ENCODE assay signal across 1 cellular context in the genomic region with DNA sequence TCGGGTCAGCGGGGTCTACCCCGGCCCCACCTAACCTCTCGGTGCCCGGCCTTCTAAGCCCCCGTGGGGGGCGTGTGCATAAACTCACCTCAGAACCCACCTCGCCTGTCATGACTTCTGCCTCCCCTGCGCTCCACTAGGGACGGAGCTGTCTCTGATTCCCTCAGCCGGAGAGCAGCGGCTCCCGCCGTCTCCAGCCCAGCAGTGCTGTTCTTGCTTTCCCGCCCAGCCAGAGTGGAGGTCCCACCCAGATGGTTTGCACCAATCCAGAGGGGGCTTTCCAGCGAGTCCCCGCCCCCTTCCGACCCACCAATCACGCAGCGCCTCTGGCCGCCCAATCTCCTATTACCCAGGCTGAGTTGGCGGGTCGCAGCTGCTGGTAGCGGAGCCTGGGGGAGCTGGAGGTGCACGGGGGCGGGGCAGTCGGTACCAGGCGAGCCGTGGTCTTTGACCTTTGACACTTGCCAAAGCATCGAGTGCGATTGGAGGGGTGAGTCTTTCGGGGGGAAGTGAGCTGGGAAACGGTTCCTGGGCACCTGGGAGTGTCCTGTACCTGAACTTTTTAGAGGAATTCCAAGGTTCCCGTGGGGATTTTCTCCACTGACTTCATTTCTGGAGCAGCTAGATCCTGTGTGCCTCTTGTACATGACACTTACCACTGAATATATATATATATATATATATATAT.
TF ChIP-seq lines count a peak whose summit lies in the region.

A gene (minus strand): TSS at position 220 of the 688 bp plus-strand sequence. CDS start 108 bp downstream, at position 112.

TF ChIP-seq in HepG2, 621 proteins besides CTCF, POLR2A, EP300 and RAD21 (continued from another document and continues in another):
- TF ChIP-seq ZNF557 (CRISPR knock-in tag; IDR thresholded peaks at IDR 0.05) (no peak), ARNT (IDR thresholded peaks at IDR 0.05) (no peak), ZNF335 (CRISPR knock-in tag; IDR thresholded peaks at IDR 0.05) (no peak), ZNF761 (CRISPR knock-in tag; conservative IDR thresholded peaks at IDR 0.05) (0 out of 2 replicates have a peak, but pooled peaks have one; percentile 19), ZFP62 (CRISPR knock-in tag; IDR thresholded peaks at IDR 0.05) (no peak), PAWR (CRISPR knock-in tag; IDR thresholded peaks at IDR 0.05; ENCODE audit: borderline replicate concordance) (no peak), PHF21A (CRISPR knock-in tag; IDR thresholded peaks at IDR 0.05) (peak; percentile 89), ZBTB20 (CRISPR knock-in tag; IDR thresholded peaks at IDR 0.05; ENCODE audit: borderline replicate concordance, low read depth) (no peak), ZNF343 (CRISPR knock-in tag; IDR thresholded peaks at IDR 0.05) (0 out of 2 replicates have a peak, but pooled peaks have one; percentile 27), HOXA5 (CRISPR knock-in tag; IDR thresholded peaks at IDR 0.05) (no peak), HOXD1 (CRISPR knock-in tag; IDR thresholded peaks at IDR 0.05) (no peak), ZFX (CRISPR knock-in tag; IDR thresholded peaks at IDR 0.05; ENCODE audit: low read depth) (no peak), SMARCC2 (IDR thresholded peaks at IDR 0.05) (no peak), NFRKB (IDR thresholded peaks at IDR 0.05) (no peak), RELA (CRISPR knock-in tag; IDR thresholded peaks at IDR 0.05) (no peak), RBFOX2 (IDR thresholded peaks at IDR 0.05; ENCODE audit: low read depth, low read length) (no peak), KDM6A (CRISPR knock-in tag; IDR thresholded peaks at IDR 0.05; ENCODE audit: low read depth) (no peak), MED8 (CRISPR knock-in tag; IDR thresholded peaks at IDR 0.05; ENCODE audit: insufficient replicate concordance) (no peak), ZNF44 (CRISPR knock-in tag; IDR thresholded peaks at IDR 0.05) (no peak), SMC3 (IDR thresholded peaks at IDR 0.05; ENCODE audit: low read length) (no peak), ZNF326 (CRISPR knock-in tag; IDR thresholded peaks at IDR 0.05; ENCODE audit: borderline replicate concordance) (no peak), CHCHD3 (CRISPR knock-in tag; IDR thresholded peaks at IDR 0.05) (no peak), ZNF468 (CRISPR knock-in tag; IDR thresholded peaks at IDR 0.05) (no peak), LCORL (IDR thresholded peaks at IDR 0.05) (no peak), LCORL (CRISPR knock-in tag; IDR thresholded peaks at IDR 0.05) (peak; percentile 10; the same call in 1 of the 2 replicates), NFYC (CRISPR knock-in tag; IDR thresholded peaks at IDR 0.05) (peak; percentile 89), MBD4 (IDR thresholded peaks at IDR 0.05; ENCODE audit: borderline replicate concordance, low read length) (no peak)
- TF ChIP-seq, protein P1, sequence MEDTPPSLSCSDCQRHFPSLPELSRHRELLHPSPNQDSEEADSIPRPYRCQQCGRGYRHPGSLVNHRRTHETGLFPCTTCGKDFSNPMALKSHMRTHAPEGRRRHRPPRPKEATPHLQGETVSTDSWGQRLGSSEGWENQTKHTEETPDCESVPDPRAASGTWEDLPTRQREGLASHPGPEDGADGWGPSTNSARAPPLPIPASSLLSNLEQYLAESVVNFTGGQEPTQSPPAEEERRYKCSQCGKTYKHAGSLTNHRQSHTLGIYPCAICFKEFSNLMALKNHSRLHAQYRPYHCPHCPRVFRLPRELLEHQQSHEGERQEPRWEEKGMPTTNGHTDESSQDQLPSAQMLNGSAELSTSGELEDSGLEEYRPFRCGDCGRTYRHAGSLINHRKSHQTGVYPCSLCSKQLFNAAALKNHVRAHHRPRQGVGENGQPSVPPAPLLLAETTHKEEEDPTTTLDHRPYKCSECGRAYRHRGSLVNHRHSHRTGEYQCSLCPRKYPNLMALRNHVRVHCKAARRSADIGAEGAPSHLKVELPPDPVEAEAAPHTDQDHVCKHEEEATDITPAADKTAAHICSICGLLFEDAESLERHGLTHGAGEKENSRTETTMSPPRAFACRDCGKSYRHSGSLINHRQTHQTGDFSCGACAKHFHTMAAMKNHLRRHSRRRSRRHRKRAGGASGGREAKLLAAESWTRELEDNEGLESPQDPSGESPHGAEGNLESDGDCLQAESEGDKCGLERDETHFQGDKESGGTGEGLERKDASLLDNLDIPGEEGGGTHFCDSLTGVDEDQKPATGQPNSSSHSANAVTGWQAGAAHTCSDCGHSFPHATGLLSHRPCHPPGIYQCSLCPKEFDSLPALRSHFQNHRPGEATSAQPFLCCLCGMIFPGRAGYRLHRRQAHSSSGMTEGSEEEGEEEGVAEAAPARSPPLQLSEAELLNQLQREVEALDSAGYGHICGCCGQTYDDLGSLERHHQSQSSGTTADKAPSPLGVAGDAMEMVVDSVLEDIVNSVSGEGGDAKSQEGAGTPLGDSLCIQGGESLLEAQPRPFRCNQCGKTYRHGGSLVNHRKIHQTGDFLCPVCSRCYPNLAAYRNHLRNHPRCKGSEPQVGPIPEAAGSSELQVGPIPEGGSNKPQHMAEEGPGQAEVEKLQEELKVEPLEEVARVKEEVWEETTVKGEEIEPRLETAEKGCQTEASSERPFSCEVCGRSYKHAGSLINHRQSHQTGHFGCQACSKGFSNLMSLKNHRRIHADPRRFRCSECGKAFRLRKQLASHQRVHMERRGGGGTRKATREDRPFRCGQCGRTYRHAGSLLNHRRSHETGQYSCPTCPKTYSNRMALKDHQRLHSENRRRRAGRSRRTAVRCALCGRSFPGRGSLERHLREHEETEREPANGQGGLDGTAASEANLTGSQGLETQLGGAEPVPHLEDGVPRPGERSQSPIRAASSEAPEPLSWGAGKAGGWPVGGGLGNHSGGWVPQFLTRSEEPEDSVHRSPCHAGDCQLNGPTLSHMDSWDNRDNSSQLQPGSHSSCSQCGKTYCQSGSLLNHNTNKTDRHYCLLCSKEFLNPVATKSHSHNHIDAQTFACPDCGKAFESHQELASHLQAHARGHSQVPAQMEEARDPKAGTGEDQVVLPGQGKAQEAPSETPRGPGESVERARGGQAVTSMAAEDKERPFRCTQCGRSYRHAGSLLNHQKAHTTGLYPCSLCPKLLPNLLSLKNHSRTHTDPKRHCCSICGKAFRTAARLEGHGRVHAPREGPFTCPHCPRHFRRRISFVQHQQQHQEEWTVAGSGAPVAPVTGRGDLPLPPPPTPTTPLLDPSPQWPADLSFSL (CRISPR knock-in tag; IDR thresholded peaks at IDR 0.05): no peak
- TF ChIP-seq, protein P2, sequence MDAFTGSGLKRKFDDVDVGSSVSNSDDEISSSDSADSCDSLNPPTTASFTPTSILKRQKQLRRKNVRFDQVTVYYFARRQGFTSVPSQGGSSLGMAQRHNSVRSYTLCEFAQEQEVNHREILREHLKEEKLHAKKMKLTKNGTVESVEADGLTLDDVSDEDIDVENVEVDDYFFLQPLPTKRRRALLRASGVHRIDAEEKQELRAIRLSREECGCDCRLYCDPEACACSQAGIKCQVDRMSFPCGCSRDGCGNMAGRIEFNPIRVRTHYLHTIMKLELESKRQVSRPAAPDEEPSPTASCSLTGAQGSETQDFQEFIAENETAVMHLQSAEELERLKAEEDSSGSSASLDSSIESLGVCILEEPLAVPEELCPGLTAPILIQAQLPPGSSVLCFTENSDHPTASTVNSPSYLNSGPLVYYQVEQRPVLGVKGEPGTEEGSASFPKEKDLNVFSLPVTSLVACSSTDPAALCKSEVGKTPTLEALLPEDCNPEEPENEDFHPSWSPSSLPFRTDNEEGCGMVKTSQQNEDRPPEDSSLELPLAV (CRISPR knock-in tag; conservative IDR thresholded peaks at IDR 0.05; ENCODE audit: low read depth): no peak
- TF ChIP-seq, protein P3, sequence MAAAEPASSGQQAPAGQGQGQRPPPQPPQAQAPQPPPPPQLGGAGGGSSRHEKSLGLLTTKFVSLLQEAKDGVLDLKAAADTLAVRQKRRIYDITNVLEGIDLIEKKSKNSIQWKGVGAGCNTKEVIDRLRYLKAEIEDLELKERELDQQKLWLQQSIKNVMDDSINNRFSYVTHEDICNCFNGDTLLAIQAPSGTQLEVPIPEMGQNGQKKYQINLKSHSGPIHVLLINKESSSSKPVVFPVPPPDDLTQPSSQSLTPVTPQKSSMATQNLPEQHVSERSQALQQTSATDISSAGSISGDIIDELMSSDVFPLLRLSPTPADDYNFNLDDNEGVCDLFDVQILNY (CRISPR knock-in tag; conservative IDR thresholded peaks at IDR 0.05): peak; percentile 98
- TF ChIP-seq, protein P4, sequence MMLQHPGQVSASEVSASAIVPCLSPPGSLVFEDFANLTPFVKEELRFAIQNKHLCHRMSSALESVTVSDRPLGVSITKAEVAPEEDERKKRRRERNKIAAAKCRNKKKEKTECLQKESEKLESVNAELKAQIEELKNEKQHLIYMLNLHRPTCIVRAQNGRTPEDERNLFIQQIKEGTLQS (CRISPR knock-in tag; IDR thresholded peaks at IDR 0.05): no peak
- TF ChIP-seq, protein P5, sequence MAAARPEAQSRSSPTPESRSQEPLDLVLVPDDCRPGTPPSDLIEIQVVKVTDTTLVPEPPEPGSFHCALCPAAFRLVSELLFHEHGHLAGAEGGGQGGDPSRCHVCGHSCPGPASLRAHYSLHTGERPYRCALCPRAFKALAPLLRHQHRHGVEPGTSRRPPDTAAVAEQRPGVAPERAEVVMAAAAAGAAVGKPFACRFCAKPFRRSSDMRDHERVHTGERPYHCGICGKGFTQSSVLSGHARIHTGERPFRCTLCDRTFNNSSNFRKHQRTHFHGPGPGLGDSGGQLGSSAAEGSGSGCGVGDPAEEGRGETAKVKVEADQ (CRISPR knock-in tag; IDR thresholded peaks at IDR 0.05; ENCODE audit: borderline replicate concordance): no peak
- TF ChIP-seq, protein P6, sequence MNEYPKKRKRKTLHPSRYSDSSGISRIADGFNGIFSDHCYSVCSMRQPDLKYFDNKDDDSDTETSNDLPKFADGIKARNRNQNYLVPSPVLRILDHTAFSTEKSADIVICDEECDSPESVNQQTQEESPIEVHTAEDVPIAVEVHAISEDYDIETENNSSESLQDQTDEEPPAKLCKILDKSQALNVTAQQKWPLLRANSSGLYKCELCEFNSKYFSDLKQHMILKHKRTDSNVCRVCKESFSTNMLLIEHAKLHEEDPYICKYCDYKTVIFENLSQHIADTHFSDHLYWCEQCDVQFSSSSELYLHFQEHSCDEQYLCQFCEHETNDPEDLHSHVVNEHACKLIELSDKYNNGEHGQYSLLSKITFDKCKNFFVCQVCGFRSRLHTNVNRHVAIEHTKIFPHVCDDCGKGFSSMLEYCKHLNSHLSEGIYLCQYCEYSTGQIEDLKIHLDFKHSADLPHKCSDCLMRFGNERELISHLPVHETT (CRISPR knock-in tag; conservative IDR thresholded peaks at IDR 0.05): no peak
- TF ChIP-seq, protein P7, sequence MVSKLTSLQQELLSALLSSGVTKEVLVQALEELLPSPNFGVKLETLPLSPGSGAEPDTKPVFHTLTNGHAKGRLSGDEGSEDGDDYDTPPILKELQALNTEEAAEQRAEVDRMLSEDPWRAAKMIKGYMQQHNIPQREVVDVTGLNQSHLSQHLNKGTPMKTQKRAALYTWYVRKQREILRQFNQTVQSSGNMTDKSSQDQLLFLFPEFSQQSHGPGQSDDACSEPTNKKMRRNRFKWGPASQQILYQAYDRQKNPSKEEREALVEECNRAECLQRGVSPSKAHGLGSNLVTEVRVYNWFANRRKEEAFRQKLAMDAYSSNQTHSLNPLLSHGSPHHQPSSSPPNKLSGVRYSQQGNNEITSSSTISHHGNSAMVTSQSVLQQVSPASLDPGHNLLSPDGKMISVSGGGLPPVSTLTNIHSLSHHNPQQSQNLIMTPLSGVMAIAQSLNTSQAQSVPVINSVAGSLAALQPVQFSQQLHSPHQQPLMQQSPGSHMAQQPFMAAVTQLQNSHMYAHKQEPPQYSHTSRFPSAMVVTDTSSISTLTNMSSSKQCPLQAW (CRISPR knock-in tag; IDR thresholded peaks at IDR 0.05): peak; percentile 38; the same call in 1 of the 2 replicates
- TF ChIP-seq, protein P8, sequence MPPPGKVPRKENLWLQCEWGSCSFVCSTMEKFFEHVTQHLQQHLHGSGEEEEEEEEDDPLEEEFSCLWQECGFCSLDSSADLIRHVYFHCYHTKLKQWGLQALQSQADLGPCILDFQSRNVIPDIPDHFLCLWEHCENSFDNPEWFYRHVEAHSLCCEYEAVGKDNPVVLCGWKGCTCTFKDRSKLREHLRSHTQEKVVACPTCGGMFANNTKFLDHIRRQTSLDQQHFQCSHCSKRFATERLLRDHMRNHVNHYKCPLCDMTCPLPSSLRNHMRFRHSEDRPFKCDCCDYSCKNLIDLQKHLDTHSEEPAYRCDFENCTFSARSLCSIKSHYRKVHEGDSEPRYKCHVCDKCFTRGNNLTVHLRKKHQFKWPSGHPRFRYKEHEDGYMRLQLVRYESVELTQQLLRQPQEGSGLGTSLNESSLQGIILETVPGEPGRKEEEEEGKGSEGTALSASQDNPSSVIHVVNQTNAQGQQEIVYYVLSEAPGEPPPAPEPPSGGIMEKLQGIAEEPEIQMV (CRISPR knock-in tag; IDR thresholded peaks at IDR 0.05; ENCODE audit: low read depth): no peak
- TF ChIP-seq, protein P9, sequence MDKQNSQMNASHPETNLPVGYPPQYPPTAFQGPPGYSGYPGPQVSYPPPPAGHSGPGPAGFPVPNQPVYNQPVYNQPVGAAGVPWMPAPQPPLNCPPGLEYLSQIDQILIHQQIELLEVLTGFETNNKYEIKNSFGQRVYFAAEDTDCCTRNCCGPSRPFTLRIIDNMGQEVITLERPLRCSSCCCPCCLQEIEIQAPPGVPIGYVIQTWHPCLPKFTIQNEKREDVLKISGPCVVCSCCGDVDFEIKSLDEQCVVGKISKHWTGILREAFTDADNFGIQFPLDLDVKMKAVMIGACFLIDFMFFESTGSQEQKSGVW (CRISPR knock-in tag; IDR thresholded peaks at IDR 0.05; ENCODE audit: borderline replicate concordance): no peak
- TF ChIP-seq, protein P10, sequence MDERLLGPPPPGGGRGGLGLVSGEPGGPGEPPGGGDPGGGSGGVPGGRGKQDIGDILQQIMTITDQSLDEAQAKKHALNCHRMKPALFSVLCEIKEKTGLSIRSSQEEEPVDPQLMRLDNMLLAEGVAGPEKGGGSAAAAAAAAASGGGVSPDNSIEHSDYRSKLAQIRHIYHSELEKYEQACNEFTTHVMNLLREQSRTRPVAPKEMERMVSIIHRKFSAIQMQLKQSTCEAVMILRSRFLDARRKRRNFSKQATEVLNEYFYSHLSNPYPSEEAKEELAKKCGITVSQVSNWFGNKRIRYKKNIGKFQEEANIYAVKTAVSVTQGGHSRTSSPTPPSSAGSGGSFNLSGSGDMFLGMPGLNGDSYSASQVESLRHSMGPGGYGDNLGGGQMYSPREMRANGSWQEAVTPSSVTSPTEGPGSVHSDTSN (CRISPR knock-in tag; IDR thresholded peaks at IDR 0.05): no peak
- TF ChIP-seq, protein P11, sequence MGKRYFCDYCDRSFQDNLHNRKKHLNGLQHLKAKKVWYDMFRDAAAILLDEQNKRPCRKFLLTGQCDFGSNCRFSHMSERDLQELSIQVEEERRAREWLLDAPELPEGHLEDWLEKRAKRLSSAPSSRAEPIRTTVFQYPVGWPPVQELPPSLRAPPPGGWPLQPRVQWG (CRISPR knock-in tag; IDR thresholded peaks at IDR 0.05; ENCODE audit: borderline replicate concordance, low read depth): no peak
- TF ChIP-seq, protein P12, sequence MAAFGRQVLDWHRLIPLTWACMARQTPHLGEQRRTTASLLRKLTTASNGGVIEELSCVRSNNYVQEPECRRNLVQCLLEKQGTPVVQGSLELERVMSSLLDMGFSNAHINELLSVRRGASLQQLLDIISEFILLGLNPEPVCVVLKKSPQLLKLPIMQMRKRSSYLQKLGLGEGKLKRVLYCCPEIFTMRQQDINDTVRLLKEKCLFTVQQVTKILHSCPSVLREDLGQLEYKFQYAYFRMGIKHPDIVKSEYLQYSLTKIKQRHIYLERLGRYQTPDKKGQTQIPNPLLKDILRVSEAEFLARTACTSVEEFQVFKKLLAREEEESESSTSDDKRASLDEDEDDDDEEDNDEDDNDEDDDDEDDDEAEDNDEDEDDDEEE (CRISPR knock-in tag; IDR thresholded peaks at IDR 0.05): 0 out of 2 replicates have a peak, but pooled peaks have one; percentile 34
